18 cellular contexts compared by ENCODE assay signal in genomic region chr1:201221201-201221846, GRCh38. TPM values are rescaled to one million over a fixed set of nuclear protein-coding genes. Genes with fewer than 3 reads are reported as not detected.
DNase-seq lines count a peak whose midpoint lies in the region; ATAC-seq and TF ChIP-seq lines count a peak whose summit lies in the region.
"Had no signal": no experiment of that assay in that cellular context is flagged by ENCODE, and none has a peak within 500 bp of the region (broad histone marks: within the 10 kb centered on the region; RNA-seq: fewer than 3 reads in every experiment).

No MANE protein-coding gene starts in this region.

- H3K27ac Mint-ChIP-seq in activated CD4-positive, alpha-beta memory T cell treated with anti-CD3 and anti-CD28 coated beads for 36 hours = no peak overlapping the region
- H3K27ac Mint-ChIP-seq in stimulated activated memory B cell treated with anti-CD40 and anti-IgM and Interleukin-4, amounts not matched to agents 10 μg/mL and 1 μg/mL and 100 μg/mL, for 72 hours = no peak overlapping the region
- H3K27ac Mint-ChIP-seq: IgD-negative memory B cell had no signal

- no peaks in the 10 kb centered on the region for H3K9me3 ChIP-seq in left lung
- H3K9me3 ChIP-seq: A549, Caco-2, Peyer's patch had no signal

- no peak for ATAC-seq in left lung
- peak; percentile 21 for ATAC-seq in stimulated activated memory B cell treated with anti-CD40 and anti-IgM and Interleukin-4, amounts not matched to agents 10 μg/mL and 1 μg/mL and 100 μg/mL, for 72 hours
- no peak for ATAC-seq in GM19397 (IDR thresholded peaks at IDR 0.05; ENCODE audit: unreplicated experiment)
- ATAC-seq: HCT116 had no signal

- H3K27me3 Mint-ChIP-seq in activated CD4-positive, alpha-beta memory T cell treated with anti-CD3 and anti-CD28 coated beads for 36 hours = no peaks in the 10 kb centered on the region
- peaks cover 7% of the 10 kb centered on the region for H3K27me3 Mint-ChIP-seq in stimulated activated memory B cell treated with anti-CD40 and anti-IgM and Interleukin-4, amounts not matched to agents 10 μg/mL and 1 μg/mL and 100 μg/mL, for 72 hours
- H3K27me3 Mint-ChIP-seq: IgD-negative memory B cell had no signal

- TF ChIP-seq CTCF in left lung (IDR thresholded peaks at IDR 0.05) = no peak

- intact Hi-C loops in activated CD4-positive, alpha-beta memory T cell treated with anti-CD3 and anti-CD28 coated beads for 36 hours (cut with micrococcal nuclease) = no loop called here
- intact Hi-C loops in left lung (cut with DNase I) = loop anchor here in 1 of 2 donors (10.0 kb wide), 1 partner anchor 247 kb away; no protein-coding TSS in a partner anchor

- no peaks in the 10 kb centered on the region for H3K4me1 Mint-ChIP-seq in activated CD4-positive, alpha-beta memory T cell treated with anti-CD3 and anti-CD28 coated beads for 36 hours (ENCODE audit: low read depth)
- H3K4me1 Mint-ChIP-seq in stimulated activated memory B cell treated with anti-CD40 and anti-IgM and Interleukin-4, amounts not matched to agents 10 μg/mL and 1 μg/mL and 100 μg/mL, for 72 hours = no peaks in the 10 kb centered on the region
- H3K4me1 Mint-ChIP-seq: CD14-positive monocyte, IgD-negative memory B cell had no signal

- H3K4me3 ChIP-seq in left lung = no peak overlapping the region
- H3K4me3 ChIP-seq: A549, Peyer's patch had no signal

- H3K4me3 Mint-ChIP-seq in activated CD4-positive, alpha-beta memory T cell treated with anti-CD3 and anti-CD28 coated beads for 36 hours = no peak overlapping the region
- no peak overlapping the region for H3K4me3 Mint-ChIP-seq in stimulated activated memory B cell treated with anti-CD40 and anti-IgM and Interleukin-4, amounts not matched to agents 10 μg/mL and 1 μg/mL and 100 μg/mL, for 72 hours
- H3K4me3 Mint-ChIP-seq: CD14-positive monocyte, IgD-negative memory B cell had no signal

- no peaks in the 10 kb centered on the region for H3K27me3 ChIP-seq in left lung
- H3K27me3 ChIP-seq: Peyer's patch had no signal

- H3K27ac ChIP-seq in left lung = no peak overlapping the region
- H3K27ac ChIP-seq: A549 had no signal

- POLR2A ChIA-PET in activated CD4-positive, alpha-beta memory T cell treated with anti-CD3 and anti-CD28 coated beads for 36 hours (lab: Charles Lee) = no interaction called here

- CTCF ChIA-PET in activated CD4-positive, alpha-beta memory T cell treated with anti-CD3 and anti-CD28 coated beads for 36 hours (lab: Charles Lee) = interaction anchor here (1.0 to 2.3 kb wide), 3 partner anchors 18 to 74 kb away, joined by 3 to 37 read pairs (median 3); no protein-coding TSS in a partner anchor

- DNase-seq in activated CD8-positive, alpha-beta memory T cell treated with anti-CD3 and anti-CD28 coated beads for 24 hours = peak; percentile 47
- DNase-seq in activated CD8-positive, alpha-beta memory T cell treated with anti-CD3 and anti-CD28 coated beads, Interleukin-2, amount 50 U/mL, for 4 hours = no peak
- peak; percentile 7 for DNase-seq in activated CD4-positive, alpha-beta memory T cell treated with anti-CD3 and anti-CD28 coated beads for 36 hours
- peak; percentile 30 to 51 for DNase-seq in left lung
- DNase-seq in DMS79 (lab: John Stamatoyannopoulos, UW) = no peak
- no peak for DNase-seq in NCI-H1694 treated with DMSO at 0.1 percent for 48 hours (lab: John Stamatoyannopoulos, UW)
- DNase-seq: Caco-2, DMS53, NCI-H1417 treated with DMSO at 0.1 percent for 48 hours, NCI-H2029 treated with DMSO at 0.1 percent for 48 hours, NCI-H510A treated with DMSO at 0.1 percent for 48 hours had no signal

- no peaks in the 10 kb centered on the region for H3K9me3 Mint-ChIP-seq in activated CD4-positive, alpha-beta memory T cell treated with anti-CD3 and anti-CD28 coated beads for 36 hours
- no peaks in the 10 kb centered on the region for H3K9me3 Mint-ChIP-seq in stimulated activated memory B cell treated with anti-CD40 and anti-IgM and Interleukin-4, amounts not matched to agents 10 μg/mL and 1 μg/mL and 100 μg/mL, for 72 hours
- H3K9me3 Mint-ChIP-seq: CD14-positive monocyte, IgD-negative memory B cell had no signal

- H3K36me3 ChIP-seq in left lung = no peaks in the 10 kb centered on the region
- H3K36me3 ChIP-seq: Peyer's patch had no signal

- no peaks in the 10 kb centered on the region for H3K36me3 Mint-ChIP-seq in activated CD4-positive, alpha-beta memory T cell treated with anti-CD3 and anti-CD28 coated beads for 36 hours
- no peaks in the 10 kb centered on the region for H3K36me3 Mint-ChIP-seq in stimulated activated memory B cell treated with anti-CD40 and anti-IgM and Interleukin-4, amounts not matched to agents 10 μg/mL and 1 μg/mL and 100 μg/mL, for 72 hours
- H3K36me3 Mint-ChIP-seq: CD14-positive monocyte, IgD-negative memory B cell had no signal

- H3K4me1 ChIP-seq in left lung = no peaks in the 10 kb centered on the region

RNA-seq across cellular contexts. Expression of gene IGFN1, which starts 30.7 kb away (rescaled TPM):
- not detected for total RNA-seq in activated CD4-positive, alpha-beta memory T cell treated with anti-CD3 and anti-CD28 coated beads for 36 hours
- total RNA-seq in left lung = 1 to 10 TPM in 1 of 2 donors, under 1 TPM in 1; 0.97 to 3.0 TPM
- total RNA-seq: Peyer's patch had no signal

Comparison
In these comparisons a context has a peak if more than half of its experiments do, and no peak if none do; other contexts are left out.
1. DNase-seq: peak in activated CD8-positive, alpha-beta memory T cell treated with anti-CD3 and anti-CD28 coated beads for 24 hours (single experiment), activated CD4-positive, alpha-beta memory T cell treated with anti-CD3 and anti-CD28 coated beads for 36 hours (single experiment) and left lung (2 of 2); none in activated CD8-positive, alpha-beta memory T cell treated with anti-CD3 and anti-CD28 coated beads, Interleukin-2, amount 50 U/mL, for 4 hours (single experiment), DMS79 (single experiment) and NCI-H1694 treated with DMSO at 0.1 percent for 48 hours (single experiment).